1 cellular context compared by ENCODE assay signal in the genomic region with DNA sequence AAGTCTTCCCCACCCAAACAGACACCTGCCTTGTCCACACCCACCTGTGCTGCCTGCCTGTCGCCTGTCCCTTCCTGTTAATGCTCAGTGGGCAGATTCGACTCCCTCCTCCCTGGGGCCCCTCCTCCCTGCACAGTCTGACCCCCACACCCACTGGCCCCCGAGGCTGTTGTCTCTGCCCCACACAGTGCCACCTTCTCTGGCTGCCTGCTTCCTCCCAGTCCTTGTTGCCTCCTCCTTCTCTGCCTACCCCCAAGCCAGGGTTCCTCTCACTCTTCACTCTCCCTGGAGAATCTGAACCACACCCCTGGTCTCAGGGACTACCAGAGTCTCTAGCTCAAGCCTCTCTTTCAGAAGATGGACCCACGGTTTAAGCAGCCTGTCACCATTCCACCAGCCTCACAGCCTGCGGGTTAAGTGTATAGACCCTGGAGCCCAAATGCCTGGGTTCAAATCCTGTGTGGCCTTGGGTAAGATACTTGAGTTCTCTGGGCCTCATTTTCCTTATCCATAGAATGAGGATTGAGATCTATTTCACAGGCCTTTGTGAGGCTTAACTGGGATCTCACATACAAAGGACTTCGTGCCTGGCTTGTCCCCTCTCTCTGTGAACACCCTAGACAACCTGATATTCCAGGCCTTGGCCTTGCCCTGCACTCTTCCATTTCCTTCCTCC.
TF ChIP-seq lines count a peak whose summit lies in the region.

No MANE protein-coding gene starts in this region.

TF ChIP-seq in endothelial cell of umbilical vein, 7 proteins besides CTCF, POLR2A, EP300 and RAD21:
- TF ChIP-seq FOS (IDR thresholded peaks at IDR 0.05; ENCODE audit: borderline replicate concordance, insufficient read depth, low read length) (no peak), POLR2AphosphoS5 (IDR thresholded peaks at IDR 0.05; ENCODE audit: insufficient read depth, low read depth, low read length) (no peak), EZH2 (IDR thresholded peaks at IDR 0.05; ENCODE audit: borderline replicate concordance, low read depth, low read length, severe bottlenecking) (no peak), JUN (IDR thresholded peaks at IDR 0.05; ENCODE audit: borderline replicate concordance, insufficient read depth, insufficient read length, low read depth) (no peak), GATA2 (IDR thresholded peaks at IDR 0.05; ENCODE audit: insufficient read depth, insufficient read length, low read depth, low read length) (no peak), MYC (IDR thresholded peaks at IDR 0.05; ENCODE audit: low read depth, low read length) (no peak)
- TF ChIP-seq, protein P1, sequence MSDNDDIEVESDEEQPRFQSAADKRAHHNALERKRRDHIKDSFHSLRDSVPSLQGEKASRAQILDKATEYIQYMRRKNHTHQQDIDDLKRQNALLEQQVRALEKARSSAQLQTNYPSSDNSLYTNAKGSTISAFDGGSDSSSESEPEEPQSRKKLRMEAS (IDR thresholded peaks at IDR 0.05; ENCODE audit: insufficient read depth, insufficient read length) = no peak
